18 cellular contexts compared by ENCODE assay signal in the genomic region with DNA sequence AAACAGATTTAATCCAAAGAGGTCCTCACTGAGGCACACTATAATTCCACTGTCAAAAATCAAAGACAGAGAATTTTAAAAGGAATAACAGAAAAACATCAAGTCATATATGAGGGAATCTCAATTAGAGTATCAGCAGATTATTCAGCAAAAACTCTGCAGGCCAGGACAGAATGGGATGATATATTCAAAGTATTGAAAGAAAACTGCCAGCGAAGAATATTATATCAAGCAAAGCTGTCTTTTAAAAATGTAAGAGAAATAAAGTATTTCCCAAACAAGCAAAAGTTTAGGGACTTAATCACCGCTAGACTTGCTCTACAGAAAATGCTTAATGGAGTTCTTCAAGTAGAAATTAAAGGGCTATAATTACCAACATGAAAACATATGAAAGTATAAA.
"Had no signal": no experiment of that assay in that cellular context is flagged by ENCODE, and none has a peak within 500 bp of the region (broad histone marks: within the 10 kb centered on the region; RNA-seq: fewer than 3 reads in every experiment).

No MANE protein-coding gene starts in this region.

- H3K9me3 ChIP-seq: neutrophil, pancreas, prostate gland, right lobe of liver had no signal

- ATAC-seq: naive thymus-derived CD8-positive, alpha-beta T cell; natural killer cell; natural killer cell treated with Interleukin-12 subunit alpha and Interleukin-12 subunit beta and Interleukin-15 and Interleukin-18, amount 100 ng/mL, for 72 hours; pancreas; psoas muscle; right cardiac atrium; right lobe of liver; sciatic nerve had no signal

- H3K4me1 ChIP-seq: neural progenitor cell, pancreas, parathyroid adenoma, prostate gland, psoas muscle, right atrium auricular region, right lobe of liver, sigmoid colon, spleen had no signal

- H3K4me3 ChIP-seq: neural progenitor cell, ovary, pancreas, prostate gland, psoas muscle, right atrium auricular region, right lobe of liver, sigmoid colon, skin epidermis, smooth muscle cell, spleen had no signal

- H3K27ac ChIP-seq: neural progenitor cell, neutrophil, ovary, pancreas, parathyroid adenoma, prostate gland, psoas muscle, right atrium auricular region, right lobe of liver, sigmoid colon, skin epidermis, spleen had no signal

- H3K36me3 ChIP-seq: neural progenitor cell, neutrophil, ovary, pancreas, prostate gland, right atrium auricular region, right lobe of liver, sigmoid colon, spleen had no signal
